In the genomic region with DNA sequence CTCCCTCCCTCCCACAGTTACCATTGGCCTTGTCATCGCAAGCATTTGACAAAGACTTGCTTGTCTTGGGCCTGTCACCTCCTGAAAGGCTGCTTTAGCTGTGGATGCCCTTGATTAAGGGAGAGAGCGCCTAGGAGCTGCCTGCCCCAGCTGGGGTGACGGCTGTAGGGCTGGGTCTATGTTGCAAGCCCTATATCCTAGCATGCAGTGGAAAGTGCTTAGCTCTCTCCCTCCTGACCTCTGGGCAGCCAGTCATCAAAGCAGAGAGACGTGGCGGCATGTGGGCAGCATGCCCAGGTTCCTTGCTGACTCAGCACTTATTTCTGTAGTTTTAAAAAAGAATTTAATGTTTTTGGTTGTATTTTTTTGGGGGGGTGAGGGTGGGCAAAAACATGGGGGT, we compare ENCODE assay signal across 19 cellular contexts.
DNase-seq lines count a peak whose midpoint lies in the region; ATAC-seq and TF ChIP-seq lines count a peak whose summit lies in the region.
"Had no signal": no experiment of that assay in that cellular context is flagged by ENCODE, and none has a peak within 500 bp of the region (broad histone marks: within the 10 kb centered on the region; RNA-seq: fewer than 3 reads in every experiment).

No MANE protein-coding gene starts in this region.

- peaks cover 0 to 3% (median 0%) of the 10 kb centered on the region in 7 donors for H3K27me3 ChIP-seq in spleen (replicated peaks in 1 of 7)

- no peak overlapping the region for H3K4me3 ChIP-seq in spleen
- H3K4me3 ChIP-seq: GM23338 had no signal

- peak; percentile 88 for ATAC-seq in esophagus mucosa
- ATAC-seq: GM23338, Panc1 had no signal

- intact Hi-C loops in spleen (cut with DNase I; ENCODE audit: low total_unique reads) = no loop called here

- 63 to 69% (median 63%) methylated on average over 5 of the region's 5 CpGs for WGBS in spleen, 5 donors

- no peaks in the 10 kb centered on the region for H3K4me1 ChIP-seq in spleen

- no peak overlapping the region for H3K27ac ChIP-seq in spleen
- H3K27ac ChIP-seq: HL-60 had no signal

- H3K9me3 ChIP-seq in spleen = peaks cover 0 to 19% (median 8%) of the 10 kb centered on the region in 8 donors

- DNase-seq in H4 (ENCODE audit: low spot score) (peak; percentile 53), RPMI8226 (peak; percentile 45), renal cortical epithelial cell (ENCODE audit: low read depth) (peak; percentile 64), spleen (no peak), HK-2 (ENCODE audit: unreplicated experiment) (no peak)
- DNase-seq in activated CD4-positive, alpha-beta T cell treated with anti-CD3 and anti-CD28 coated beads for 1 hour = no peak
- no peak for DNase-seq in activated CD8-positive, alpha-beta memory T cell treated with anti-CD3 and anti-CD28 coated beads, Interleukin-2, amount 50 U/mL, for 48 hours
- DNase-seq: CD4-positive, alpha-beta memory T cell; DMS79; HFFc6; Karpas-422; NCI-H187 treated with DMSO at 0.1 percent for 48 hours; NCI-H446 treated with DMSO at 0.1 percent for 48 hours; NCI-H748 treated with DMSO at 0.1 percent for 48 hours; SIG-M5 had no signal

- no peak for TF ChIP-seq POLR2A in spleen (IDR thresholded peaks at IDR 0.05)

- no peak for TF ChIP-seq CTCF in spleen (IDR thresholded peaks at IDR 0.05 in 8 of 11, conservative IDR thresholded peaks at IDR 0.05 in 3 of 11)

- no peaks in the 10 kb centered on the region for H3K36me3 ChIP-seq in spleen

Comparison
In these comparisons a context has a peak if more than half of its experiments do, and no peak if none do; other contexts are left out.
1. DNase-seq: peak in H4 (single experiment), RPMI8226 (single experiment) and renal cortical epithelial cell (single experiment); none in activated CD4-positive, alpha-beta T cell treated with anti-CD3 and anti-CD28 coated beads for 1 hour (single experiment), spleen (single experiment), HK-2 (single experiment) and activated CD8-positive, alpha-beta memory T cell treated with anti-CD3 and anti-CD28 coated beads, Interleukin-2, amount 50 U/mL, for 48 hours (single experiment).